In genomic region chr10:10792681-10793080, GRCh38 we compare ENCODE assay signal across 11 cellular contexts.
DNase-seq lines count a peak whose midpoint lies in the region; ATAC-seq, FAIRE-seq and TF ChIP-seq lines count a peak whose summit lies in the region.
"Had no signal": no experiment of that assay in that cellular context is flagged by ENCODE, and none has a peak within 500 bp of the region (broad histone marks: within the 10 kb centered on the region; RNA-seq: fewer than 3 reads in every experiment).

No MANE protein-coding gene starts in this region.

- FAIRE-seq in RCC 7860 (lab: Jason Lieb, UNC) (peak; percentile 80), kidney (lab: Jason Lieb, UNC) (no peak)

- no peaks in the 10 kb centered on the region for H3K9me3 Mint-ChIP-seq in stimulated activated memory B cell treated with anti-CD40 and anti-IgM and Interleukin-4, amounts not matched to agents 10 μg/mL and 1 μg/mL and 100 μg/mL, for 72 hours

- H3K9me3 ChIP-seq in neuronal stem cell (replicated peaks in 1 of 2; ENCODE audit: control insufficient read depth in 2 of 2, insufficient read depth in 1 of 2, low read depth in 1 of 2, low read length in 2 of 2) = no peaks in the 10 kb centered on the region
- no peaks in the 10 kb centered on the region for H3K9me3 ChIP-seq in kidney (ENCODE audit: control insufficient read depth in 1 of 2, low read length in 2 of 2)

- intact Hi-C loops in posterior vena cava (cut with DNase I) (no loop called here), kidney (cut with DNase I) (no loop called here)

- H3K27ac Mint-ChIP-seq in stimulated activated memory B cell treated with anti-CD40 and anti-IgM and Interleukin-4, amounts not matched to agents 10 μg/mL and 1 μg/mL and 100 μg/mL, for 72 hours = no peak overlapping the region

- no CpG with 5 or more reads among the region's 3 CpGs for WGBS in neuronal stem cell (ENCODE audit: extremely low coverage in 2 of 2, insufficient read length in 2 of 2, insufficient replicate concordance in 1 of 2), 2 donors

- H2BK12ac ChIP-seq in neuronal stem cell (ENCODE audit: low read length) = no peak overlapping the region

- H2AK5ac ChIP-seq in neuronal stem cell (ENCODE audit: low read depth, low read length) = no peak overlapping the region

- H3K23ac ChIP-seq in neuronal stem cell (ENCODE audit: low read depth, low read length, poor library complexity) = no peak overlapping the region

- no peak overlapping the region for H3K4ac ChIP-seq in neuronal stem cell (ENCODE audit: low read length)

- H3K18ac ChIP-seq in neuronal stem cell (ENCODE audit: low read length) = no peak overlapping the region

- H3K27me3 ChIP-seq in neuronal stem cell (ENCODE audit: control insufficient read depth in 3 of 3, insufficient read depth in 3 of 3, low read depth in 1 of 3, low read length in 3 of 3) = no peaks in the 10 kb centered on the region

- no peak overlapping the region for H4K8ac ChIP-seq in neuronal stem cell (ENCODE audit: low read depth, low read length)

- ATAC-seq in GM18909 (IDR thresholded peaks at IDR 0.05; ENCODE audit: poor library complexity, unreplicated experiment) = no peak
- no peak for ATAC-seq in stimulated activated memory B cell treated with anti-CD40 and anti-IgM and Interleukin-4, amounts not matched to agents 10 μg/mL and 1 μg/mL and 100 μg/mL, for 72 hours

- no peak overlapping the region for H3K4me3 Mint-ChIP-seq in stimulated activated memory B cell treated with anti-CD40 and anti-IgM and Interleukin-4, amounts not matched to agents 10 μg/mL and 1 μg/mL and 100 μg/mL, for 72 hours

- H3K4me1 ChIP-seq in neuronal stem cell (ENCODE audit: control insufficient read depth in 2 of 2, insufficient read depth in 1 of 2, low read depth in 1 of 2, low read length in 2 of 2) = peaks cover 6 to 9% of the 10 kb centered on the region in 2 donors
- H3K4me1 ChIP-seq in kidney (ENCODE audit: control insufficient read depth in 1 of 2, insufficient read depth in 1 of 2, low read depth in 1 of 2, low read length in 2 of 2) = no peaks in the 10 kb centered on the region

- DNase-seq in GM04504 (ENCODE audit: low read depth) = peak; percentile 54
- peak; percentile 78 for DNase-seq in RCC 7860 (ENCODE audit: low spot score)
- DNase-seq in fibroblast of the aortic adventitia (ENCODE audit: low read depth) = peak; percentile 97
- peak; percentile 11 for DNase-seq in neuronal stem cell (ENCODE audit: low spot score)
- no peak for DNase-seq in posterior vena cava (ENCODE audit: low spot score)
- DNase-seq in kidney = no peak
- DNase-seq: activated CD4-positive, alpha-beta T cell treated with anti-CD3 and anti-CD28 coated beads, Interleukin-2, amount 50 U/mL, for 4 hours; NK-92 treated with Interleukin-12 subunit alpha and Interleukin-12 subunit beta, amount 100 ng/mL, for 24 hours; occipital lobe had no signal

- H3K27me3 Mint-ChIP-seq in stimulated activated memory B cell treated with anti-CD40 and anti-IgM and Interleukin-4, amounts not matched to agents 10 μg/mL and 1 μg/mL and 100 μg/mL, for 72 hours = peaks cover 59% of the 10 kb centered on the region

- no peak overlapping the region for H2BK120ac ChIP-seq in neuronal stem cell (ENCODE audit: low read depth, low read length)

- peak overlapping the region; percentile 57 for H2AFZ ChIP-seq in neuronal stem cell (ENCODE audit: low read length)

- no peak overlapping the region for H3K4me2 ChIP-seq in neuronal stem cell (ENCODE audit: insufficient read depth, low read length, poor library complexity, severe bottlenecking)

- no peak overlapping the region for H2BK5ac ChIP-seq in neuronal stem cell (ENCODE audit: low read length)

- TF ChIP-seq CTCF in fibroblast of the aortic adventitia (IDR thresholded peaks at IDR 0.05; ENCODE audit: insufficient read depth, low read length) (no peak), kidney (IDR thresholded peaks at IDR 0.05; ENCODE audit: borderline replicate concordance, extremely low read depth, insufficient read depth) (no peak)

- H3K36me3 ChIP-seq in neuronal stem cell (replicated peaks in 1 of 2; ENCODE audit: control insufficient read depth in 2 of 2, insufficient read depth in 2 of 2, low read length in 2 of 2) = no peaks in the 10 kb centered on the region
- H3K36me3 ChIP-seq in kidney (ENCODE audit: control insufficient read depth in 1 of 2, insufficient read depth in 2 of 2, low read length in 2 of 2) = no peaks in the 10 kb centered on the region

- no peaks in the 10 kb centered on the region for H3K4me1 Mint-ChIP-seq in stimulated activated memory B cell treated with anti-CD40 and anti-IgM and Interleukin-4, amounts not matched to agents 10 μg/mL and 1 μg/mL and 100 μg/mL, for 72 hours

- H3K27ac ChIP-seq in neuronal stem cell (replicated peaks; ENCODE audit: low read length) (peak overlapping the region; percentile 2), kidney (ENCODE audit: low read depth in 2 of 2, low read length in 2 of 2) (no peak overlapping the region)

- no peak overlapping the region for H3K9ac ChIP-seq in neuronal stem cell (ENCODE audit: low read depth, low read length, poor library complexity)
- H3K9ac ChIP-seq in kidney (ENCODE audit: low read length in 2 of 2) = no peak overlapping the region

- H3K4me3 ChIP-seq in fibroblast of the aortic adventitia (ENCODE audit: low read depth, low read length) (no peak overlapping the region), neuronal stem cell (ENCODE audit: low read length in 2 of 2) (no peak overlapping the region), kidney (ENCODE audit: low read length in 2 of 2) (no peak overlapping the region)

- H3K36me3 Mint-ChIP-seq in stimulated activated memory B cell treated with anti-CD40 and anti-IgM and Interleukin-4, amounts not matched to agents 10 μg/mL and 1 μg/mL and 100 μg/mL, for 72 hours = no peaks in the 10 kb centered on the region

- H3K14ac ChIP-seq in neuronal stem cell (ENCODE audit: low read length) = no peak overlapping the region

- H4K91ac ChIP-seq in neuronal stem cell (ENCODE audit: low read depth, low read length, poor library complexity) = no peak overlapping the region

- H2BK15ac ChIP-seq in neuronal stem cell (ENCODE audit: low read length) = no peak overlapping the region

- H3K79me1 ChIP-seq in neuronal stem cell (ENCODE audit: low read depth, low read length) = no peaks in the 10 kb centered on the region

Comparison
In these comparisons a context has a peak if more than half of its experiments do, and no peak if none do; other contexts are left out.
1. DNase-seq: peak in GM04504 (single experiment), RCC 7860 (single experiment), fibroblast of the aortic adventitia (single experiment) and neuronal stem cell (single experiment); none in posterior vena cava (single experiment) and kidney (single experiment).